Comparison of ENCODE assay signal across 19 cellular contexts in the genomic region with DNA sequence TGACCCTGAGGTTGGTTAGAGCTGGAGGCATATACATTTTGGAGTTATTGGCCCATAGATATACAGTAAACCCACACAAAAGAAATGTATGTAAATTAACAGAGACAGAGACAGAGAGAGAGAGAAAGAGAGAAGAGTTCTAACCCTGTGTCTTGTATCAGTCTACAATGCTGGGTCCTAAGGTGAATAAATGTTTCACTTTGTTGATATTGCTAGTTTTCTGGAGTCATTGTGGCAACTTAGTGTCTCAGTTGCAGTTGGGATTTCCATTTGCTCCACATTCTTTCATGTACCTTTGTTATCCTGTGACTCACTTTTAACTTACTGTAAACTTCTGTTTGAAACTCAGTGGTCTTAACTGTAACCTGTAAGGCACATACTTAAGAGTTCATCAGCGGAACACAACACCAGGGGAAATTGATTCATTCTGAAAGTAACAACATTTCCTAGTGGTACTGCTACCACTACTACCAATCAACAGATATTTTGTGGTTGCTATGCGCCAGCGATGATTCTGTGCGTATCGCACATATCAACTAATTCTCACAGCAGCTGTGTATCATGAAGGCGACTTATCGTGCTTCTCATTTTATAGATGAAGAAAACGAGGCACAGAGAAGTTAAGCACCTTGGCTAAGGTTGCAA. TPM values are rescaled to one million over a fixed set of nuclear protein-coding genes. Genes with fewer than 3 reads are reported as not detected.
DNase-seq lines count a peak whose midpoint lies in the region; ATAC-seq lines count a peak whose summit lies in the region.
"Had no signal": no experiment of that assay in that cellular context is flagged by ENCODE, and none has a peak within 500 bp of the region (broad histone marks: within the 10 kb centered on the region; RNA-seq: fewer than 3 reads in every experiment).

No MANE protein-coding gene starts in this region.

- peaks cover 34% of the 10 kb centered on the region for H3K4me1 Mint-ChIP-seq in activated T-helper 1 cell treated with anti-CD3 and anti-CD28 coated beads, Interleukin-12 subunit alpha, Interleukin-12 subunit beta, Interleukin-2, Interleukin-4 antibody, amounts not matched to agents 30 ng/mL and 10 ng/mL and 1 ng/mL, durations not matched to agents 14 hours and 24 hours and 36 hours (ENCODE audit: low read depth)
- H3K4me1 Mint-ChIP-seq: immature natural killer cell had no signal

- ATAC-seq in GM18867 (IDR thresholded peaks at IDR 0.05; ENCODE audit: unreplicated experiment), result peak; percentile 86
- peak; percentile 72 for ATAC-seq in HG03159 (IDR thresholded peaks at IDR 0.05; ENCODE audit: unreplicated experiment)
- ATAC-seq in GM21723 (IDR thresholded peaks at IDR 0.05; ENCODE audit: unreplicated experiment), result no peak
- ATAC-seq: right cardiac atrium had no signal

- peaks cover 7% of the 10 kb centered on the region for H3K9me3 Mint-ChIP-seq in activated T-helper 1 cell treated with anti-CD3 and anti-CD28 coated beads, Interleukin-12 subunit alpha, Interleukin-12 subunit beta, Interleukin-2, Interleukin-4 antibody, amounts not matched to agents 30 ng/mL and 10 ng/mL and 1 ng/mL, durations not matched to agents 14 hours and 24 hours and 36 hours
- H3K9me3 Mint-ChIP-seq: immature natural killer cell, memory B cell had no signal

- H3K4me3 Mint-ChIP-seq in activated T-helper 1 cell treated with anti-CD3 and anti-CD28 coated beads, Interleukin-12 subunit alpha, Interleukin-12 subunit beta, Interleukin-2, Interleukin-4 antibody, amounts not matched to agents 30 ng/mL and 10 ng/mL and 1 ng/mL, durations not matched to agents 14 hours and 24 hours and 36 hours, result peak overlapping the region; percentile 35
- H3K4me3 Mint-ChIP-seq: immature natural killer cell, memory B cell had no signal

- DNase-seq in activated T-helper 1 cell treated with anti-CD3 and anti-CD28 coated beads, Interleukin-12 subunit alpha, Interleukin-12 subunit beta, Interleukin-2, Interleukin-4 antibody, amounts not matched to agents 30 ng/mL and 10 ng/mL and 1 ng/mL, durations not matched to agents 14 hours and 24 hours and 36 hours (ENCODE audit: low spot score), result peak; percentile 55
- peak; percentile 12 for DNase-seq in stimulated activated CD4-positive, alpha-beta T cell treated with anti-CD3 and anti-CD28 coated beads, Interleukin-4, amount 100 ng/mL, for 1 hour
- DNase-seq in NCI-H526 treated with DMSO at 0.1 percent for 48 hours (lab: John Stamatoyannopoulos, UW) (no peak), NK-92 (lab: John Stamatoyannopoulos, UW; ENCODE audit: unreplicated experiment) (no peak)
- DNase-seq: adrenal gland, MG63, NCI-H2107, NCI-H82, right cardiac atrium, RPMI8226 had no signal

- peaks cover 5% of the 10 kb centered on the region for H3K36me3 Mint-ChIP-seq in activated T-helper 1 cell treated with anti-CD3 and anti-CD28 coated beads, Interleukin-12 subunit alpha, Interleukin-12 subunit beta, Interleukin-2, Interleukin-4 antibody, amounts not matched to agents 30 ng/mL and 10 ng/mL and 1 ng/mL, durations not matched to agents 14 hours and 24 hours and 36 hours (ENCODE audit: low read depth)
- H3K36me3 Mint-ChIP-seq: immature natural killer cell, memory B cell had no signal

- intact Hi-C loops in activated T-helper 1 cell treated with anti-CD3 and anti-CD28 coated beads, Interleukin-12 subunit alpha, Interleukin-12 subunit beta, Interleukin-2, Interleukin-4 antibody, amounts not matched to agents 30 ng/mL and 10 ng/mL and 1 ng/mL, durations not matched to agents 14 hours and 24 hours and 36 hours (cut with micrococcal nuclease), result no loop called here

- no peaks in the 10 kb centered on the region for H3K27me3 Mint-ChIP-seq in activated T-helper 1 cell treated with anti-CD3 and anti-CD28 coated beads, Interleukin-12 subunit alpha, Interleukin-12 subunit beta, Interleukin-2, Interleukin-4 antibody, amounts not matched to agents 30 ng/mL and 10 ng/mL and 1 ng/mL, durations not matched to agents 14 hours and 24 hours and 36 hours (ENCODE audit: insufficient read depth)

- peak overlapping the region; percentile 82 for H3K27ac Mint-ChIP-seq in activated T-helper 1 cell treated with anti-CD3 and anti-CD28 coated beads, Interleukin-12 subunit alpha, Interleukin-12 subunit beta, Interleukin-2, Interleukin-4 antibody, amounts not matched to agents 30 ng/mL and 10 ng/mL and 1 ng/mL, durations not matched to agents 14 hours and 24 hours and 36 hours
- H3K27ac Mint-ChIP-seq: immature natural killer cell, memory B cell had no signal

RNA-seq across cellular contexts. Expression of a gene that starts 38.5 kb away (rescaled TPM):
- not detected in 2 replicates for total RNA-seq in activated T-helper 1 cell treated with anti-CD3 and anti-CD28 coated beads, Interleukin-12 subunit alpha, Interleukin-12 subunit beta, Interleukin-2, Interleukin-4 antibody, amounts not matched to agents 30 ng/mL and 10 ng/mL and 1 ng/mL, durations not matched to agents 14 hours and 24 hours and 36 hours
- total RNA-seq: adrenal gland, cerebellum, endothelial cell of umbilical vein, glomerular endothelial cell, right cardiac atrium, temporal lobe had no signal

RNA-seq across cellular contexts. Expression of a gene that starts 42.1 kb away (rescaled TPM):
- not detected in 2 replicates for total RNA-seq in activated T-helper 1 cell treated with anti-CD3 and anti-CD28 coated beads, Interleukin-12 subunit alpha, Interleukin-12 subunit beta, Interleukin-2, Interleukin-4 antibody, amounts not matched to agents 30 ng/mL and 10 ng/mL and 1 ng/mL, durations not matched to agents 14 hours and 24 hours and 36 hours
- total RNA-seq: cerebellum, endothelial cell of umbilical vein, glomerular endothelial cell, right cardiac atrium, temporal lobe had no signal

Comparison
In these comparisons a context has a peak if more than half of its experiments do, and no peak if none do; other contexts are left out.
1. DNase-seq: peak in activated T-helper 1 cell treated with anti-CD3 and anti-CD28 coated beads, Interleukin-12 subunit alpha, Interleukin-12 subunit beta, Interleukin-2, Interleukin-4 antibody, amounts not matched to agents 30 ng/mL and 10 ng/mL and 1 ng/mL, durations not matched to agents 14 hours and 24 hours and 36 hours (single experiment) and stimulated activated CD4-positive, alpha-beta T cell treated with anti-CD3 and anti-CD28 coated beads, Interleukin-4, amount 100 ng/mL, for 1 hour (single experiment); none in NCI-H526 treated with DMSO at 0.1 percent for 48 hours (single experiment) and NK-92 (single experiment).